Comparison of ENCODE assay signal across 22 cellular contexts in the genomic region with DNA sequence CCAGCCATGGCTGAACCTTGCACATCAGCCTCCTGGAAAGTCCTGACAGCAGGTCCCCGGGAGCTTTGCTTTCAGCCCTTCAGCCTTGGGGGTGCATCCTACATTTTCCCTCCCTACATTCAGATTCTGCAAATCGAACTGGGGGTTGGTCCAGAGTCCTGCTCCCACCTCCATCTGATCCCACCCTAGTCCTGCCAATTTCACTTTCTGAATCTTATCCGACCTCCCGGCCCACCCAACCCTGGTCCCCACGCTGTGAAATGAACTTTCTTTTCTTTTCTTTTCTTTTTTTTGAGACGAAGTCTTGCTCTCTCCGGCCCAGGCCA.
"Had no signal": no experiment of that assay in that cellular context is flagged by ENCODE, and none has a peak within 500 bp of the region (broad histone marks: within the 10 kb centered on the region; RNA-seq: fewer than 3 reads in every experiment).

No MANE protein-coding gene starts in this region.

- H3K36me3 ChIP-seq: esophagus squamous epithelium, gastroesophageal sphincter, right lobe of liver, WERI-Rb-1 had no signal

- H3K27ac ChIP-seq: coronary artery, esophagus squamous epithelium, gastroesophageal sphincter, right lobe of liver, testis, WERI-Rb-1 had no signal

- H3K4me3 Mint-ChIP-seq: activated CD4-positive, alpha-beta T cell treated with anti-CD3 and anti-CD28 coated beads, Interleukin-2, amount 10 ng/mL, durations not matched to agents 7 days and 5 days; activated CD8-positive, alpha-beta T cell treated with anti-CD3 and anti-CD28 coated beads for 36 hours; stimulated activated naive B cell treated with anti-CD40 and anti-IgM and Interleukin-4, amounts not matched to agents 10 μg/mL and 1 μg/mL and 100 μg/mL, for 72 hours; type B pancreatic cell had no signal

- H3K36me3 Mint-ChIP-seq: T-cell, type B pancreatic cell had no signal

- H3K4me3 ChIP-seq: coronary artery, esophagus squamous epithelium, gastroesophageal sphincter, mucosa of descending colon, right lobe of liver, testis had no signal

- H3K9me3 Mint-ChIP-seq: type B pancreatic cell had no signal

- H3K4me1 ChIP-seq: testis had no signal

- DNase-seq: activated CD4-positive, alpha-beta T cell treated with anti-CD3 and anti-CD28 coated beads, Interleukin-2, amount 10 ng/mL, durations not matched to agents 7 days and 5 days; activated CD4-positive, CD25-positive, alpha-beta regulatory T cell treated with anti-CD3 and anti-CD28 coated beads, Interleukin-2, amount 50 U/mL, for 72 hours; activated CD8-positive, alpha-beta T cell treated with anti-CD3 and anti-CD28 coated beads for 36 hours; activated gamma-delta T cell; esophagus squamous epithelium; hypothalamus; mesendoderm; occipital lobe; small intestine; stimulated activated CD4-positive, alpha-beta T cell treated with anti-CD3 and anti-CD28 coated beads, Interleukin-15, amount 100 ng/mL, for 24 hours; stimulated activated naive B cell treated with anti-CD40 and anti-IgM and Interleukin-4, amounts not matched to agents 10 μg/mL and 1 μg/mL and 100 μg/mL, for 72 hours; testis; WERI-Rb-1 had no signal

- H3K27me3 ChIP-seq: right lobe of liver, testis had no signal

- H3K9me3 ChIP-seq: mucosa of descending colon, right lobe of liver, testis had no signal

- FAIRE-seq: astrocyte, small intestine, TTC549 had no signal

- H3K27ac Mint-ChIP-seq: activated CD8-positive, alpha-beta T cell treated with anti-CD3 and anti-CD28 coated beads for 36 hours; activated naive CD4-positive, alpha-beta T cell treated with anti-CD3 and anti-CD28 coated beads, Interleukin-2, amount 50 U/mL, for 72 hours; stimulated activated naive B cell treated with anti-CD40 and anti-IgM and Interleukin-4, amounts not matched to agents 10 μg/mL and 1 μg/mL and 100 μg/mL, for 72 hours; T-cell; type B pancreatic cell had no signal

- ATAC-seq: activated CD8-positive, alpha-beta T cell treated with anti-CD3 and anti-CD28 coated beads for 36 hours; activated naive CD4-positive, alpha-beta T cell treated with anti-CD3 and anti-CD28 coated beads, Interleukin-2, amount 50 U/mL, for 72 hours; gastroesophageal sphincter; mucosa of descending colon; right lobe of liver; stimulated activated naive B cell treated with anti-CD40 and anti-IgM and Interleukin-4, amounts not matched to agents 10 μg/mL and 1 μg/mL and 100 μg/mL, for 72 hours; T-cell had no signal

- H3K4me1 Mint-ChIP-seq: stimulated activated naive B cell treated with anti-CD40 and anti-IgM and Interleukin-4, amounts not matched to agents 10 μg/mL and 1 μg/mL and 100 μg/mL, for 72 hours had no signal
